14 cellular contexts compared by ENCODE assay signal in genomic region chr13:77265336-77265735, GRCh38.
DNase-seq lines count a peak whose midpoint lies in the region; ATAC-seq and TF ChIP-seq lines count a peak whose summit lies in the region.
"Had no signal": no experiment of that assay in that cellular context is flagged by ENCODE, and none has a peak within 500 bp of the region (broad histone marks: within the 10 kb centered on the region; RNA-seq: fewer than 3 reads in every experiment).

No MANE protein-coding gene starts in this region.

- no CpG with 5 or more reads among the region's 5 CpGs for WGBS in H9 (ENCODE audit: extremely low coverage, insufficient read length, low lambda C conversion rate)
- 80 to 98% methylated on average over 5 of the region's 5 CpGs for WGBS in gastroesophageal sphincter (ENCODE audit: low coverage in 1 of 2), 2 donors

- no peak overlapping the region for H3K14ac ChIP-seq in H9 (ENCODE audit: insufficient read depth, low read length)

- no peaks in the 10 kb centered on the region for H3K36me3 ChIP-seq in parathyroid adenoma (ENCODE audit: control insufficient read depth, insufficient read depth, low read length)
- peaks cover 0 to 80% of the 10 kb centered on the region in 2 donors for H3K36me3 ChIP-seq in gastroesophageal sphincter
- peaks cover 34% of the 10 kb centered on the region for H3K36me3 ChIP-seq in right atrium auricular region

- TF ChIP-seq CTCF in H9 (conservative IDR thresholded peaks at IDR 0.05): no peak
- TF ChIP-seq CTCF in parathyroid adenoma (IDR thresholded peaks at IDR 0.05): no peak
- TF ChIP-seq CTCF in gastroesophageal sphincter (IDR thresholded peaks at IDR 0.05): no peak
- TF ChIP-seq CTCF in right atrium auricular region (IDR thresholded peaks at IDR 0.05): no peak

- no peaks in the 10 kb centered on the region for H3K4me1 ChIP-seq in H9 (ENCODE audit: insufficient read depth, low read length)
- H3K4me1 ChIP-seq in parathyroid adenoma: no peaks in the 10 kb centered on the region
- H3K4me1 ChIP-seq in gastroesophageal sphincter: no peaks in the 10 kb centered on the region
- H3K4me1 ChIP-seq in right atrium auricular region: no peaks in the 10 kb centered on the region

- H3K23me2 ChIP-seq in H9 (ENCODE audit: insufficient read length, low read depth, low read length, poor library complexity, severe bottlenecking): no peaks in the 10 kb centered on the region

- no peak overlapping the region for H2BK120ac ChIP-seq in H9 (ENCODE audit: low read depth, low read length, poor library complexity, severe bottlenecking)

- H4K8ac ChIP-seq in H9 (replicated peaks; ENCODE audit: insufficient read length, low read depth, low read length): no peak overlapping the region

- H2BK15ac ChIP-seq in H9 (ENCODE audit: low read depth, low read length): no peak overlapping the region

- H3K18ac ChIP-seq in H9 (ENCODE audit: insufficient read length, low read depth, low read length): no peak overlapping the region

- TF ChIP-seq EP300 in gastroesophageal sphincter (IDR thresholded peaks at IDR 0.05): no peak

- no peaks in the 10 kb centered on the region for H3K9me3 ChIP-seq in H9 (ENCODE audit: control insufficient read depth, low read depth, low read length)
- H3K9me3 ChIP-seq in parathyroid adenoma (ENCODE audit: control insufficient read depth, low read length): no peaks in the 10 kb centered on the region
- H3K9me3 ChIP-seq in gastroesophageal sphincter: no peaks in the 10 kb centered on the region
- H3K9me3 ChIP-seq in right atrium auricular region: no peaks in the 10 kb centered on the region

- H3K27me3 Mint-ChIP-seq in H9 (ENCODE audit: low read depth): no peaks in the 10 kb centered on the region
- H3K27me3 Mint-ChIP-seq: B cell; CD4-positive, alpha-beta T cell had no signal

- no peak overlapping the region for H2BK12ac ChIP-seq in H9 (ENCODE audit: insufficient read length, low read depth, low read length)

- no peak overlapping the region for H4K5ac ChIP-seq in H9 (ENCODE audit: insufficient read length, low read depth, low read length)

- H3K9ac ChIP-seq in H9 (ENCODE audit: extremely low read depth, insufficient read length, low read length): no peak overlapping the region
- peak overlapping the region; percentile 19 for H3K9ac ChIP-seq in parathyroid adenoma
- H3K9ac ChIP-seq: GM23248 had no signal

- H3K27ac ChIP-seq in H9 (ENCODE audit: insufficient read length, low read depth, low read length) (no peak overlapping the region), parathyroid adenoma (no peak overlapping the region), gastroesophageal sphincter (no peak overlapping the region), right atrium auricular region (no peak overlapping the region)
- H3K27ac ChIP-seq: GM23248 had no signal

- no peak overlapping the region for H3K4me3 ChIP-seq in parathyroid adenoma (ENCODE audit: low read depth, low read length)
- H3K4me3 ChIP-seq in gastroesophageal sphincter: no peak overlapping the region
- no peak overlapping the region for H3K4me3 ChIP-seq in right atrium auricular region
- H3K4me3 ChIP-seq: GM23248 had no signal

- no peak overlapping the region for H2AK5ac ChIP-seq in H9 (ENCODE audit: insufficient read length, low read length)

- no peak for TF ChIP-seq POLR2A in gastroesophageal sphincter (IDR thresholded peaks at IDR 0.05)

- no peak overlapping the region for H2BK20ac ChIP-seq in H9 (ENCODE audit: low read depth, low read length, poor library complexity, severe bottlenecking)

- ATAC-seq in gastroesophageal sphincter: no peak
- ATAC-seq: HepG2 had no signal

- H2AFZ ChIP-seq in H9 (ENCODE audit: low read length): no peak overlapping the region
- no peak overlapping the region for H2AFZ ChIP-seq in parathyroid adenoma
- H2AFZ ChIP-seq: GM23248 had no signal

- no peak overlapping the region for H3K4ac ChIP-seq in H9 (ENCODE audit: low read depth, low read length)

- no peak overlapping the region for H4K91ac ChIP-seq in H9 (ENCODE audit: insufficient read length, low read depth, low read length)

- H3K27me3 ChIP-seq in H9 (ENCODE audit: insufficient read depth, low read length): no peaks in the 10 kb centered on the region
- H3K27me3 ChIP-seq in parathyroid adenoma (ENCODE audit: control insufficient read depth, insufficient read depth, low read length): no peaks in the 10 kb centered on the region
- H3K27me3 ChIP-seq in gastroesophageal sphincter: no peaks in the 10 kb centered on the region
- no peaks in the 10 kb centered on the region for H3K27me3 ChIP-seq in right atrium auricular region

- H3K27ac Mint-ChIP-seq in H9: peak overlapping the region in 2 of 3 experiments; percentile 2 to 37; a peak in 2 of 7 replicates
- H3K27ac Mint-ChIP-seq: B cell had no signal

- DNase-seq in H9 (no peak), SK-N-DZ (ENCODE audit: low spot score) (peak; percentile 57), left kidney (ENCODE audit: low read depth, low spot score) (peak; percentile 26), pons (ENCODE audit: low spot score) (no peak), right atrium auricular region (ENCODE audit: low spot score) (no peak)
- DNase-seq: C1 segment of cervical spinal cord; Calu3; CD4-positive, alpha-beta T cell; DMS79; GM23248 had no signal

- no peaks in the 10 kb centered on the region for H4K20me1 ChIP-seq in H9 (ENCODE audit: control insufficient read depth, insufficient read depth, insufficient read length)

- no peaks in the 10 kb centered on the region for H3K79me1 ChIP-seq in H9 (ENCODE audit: insufficient read depth, low read depth, low read length, poor library complexity, severe bottlenecking)

- H3K4me2 ChIP-seq in H9 (ENCODE audit: insufficient read depth, insufficient read length, low read length): no peak overlapping the region
- no peak overlapping the region for H3K4me2 ChIP-seq in parathyroid adenoma (ENCODE audit: low read length)

- H3K36me3 Mint-ChIP-seq in H9 (ENCODE audit: insufficient read depth in 1 of 3, low read depth in 3 of 3): peaks cover 3 to 14% (median 7%) of the 10 kb centered on the region in 3 experiments; a peak in 5 of 7 replicates

- H3K79me2 ChIP-seq in H9 (ENCODE audit: insufficient read depth, low read length) (no peaks in the 10 kb centered on the region), parathyroid adenoma (no peaks in the 10 kb centered on the region)

- H2BK5ac ChIP-seq in H9 (ENCODE audit: insufficient read length, low read length): no peak overlapping the region

- no peak overlapping the region for H3K4me3 Mint-ChIP-seq in H9
- H3K4me3 Mint-ChIP-seq: B cell; CD4-positive, alpha-beta T cell had no signal

- H3K23ac ChIP-seq in H9 (ENCODE audit: insufficient read length, low read depth, low read length): no peak overlapping the region

- no peaks in the 10 kb centered on the region for H3K9me3 Mint-ChIP-seq in H9
- H3K9me3 Mint-ChIP-seq: CD4-positive, alpha-beta T cell had no signal

- no peaks in the 10 kb centered on the region for H3K4me1 Mint-ChIP-seq in H9
- H3K4me1 Mint-ChIP-seq: B cell had no signal

- H3K56ac ChIP-seq in H9 (ENCODE audit: insufficient read length, low read depth, low read length): no peak overlapping the region

- H3T11ph ChIP-seq in H9 (ENCODE audit: low read length): no peak overlapping the region

Comparison
In these comparisons a context has a peak if more than half of its experiments do, and no peak if none do; other contexts are left out.
1. DNase-seq: peak in SK-N-DZ (single experiment) and left kidney (single experiment); none in H9 (single experiment), pons (single experiment) and right atrium auricular region (single experiment).